ENCODE assay signal across 1 cellular context in genomic region chr2:219228745-219229374, GRCh38.
A peak's percentile ranks its signal among the peaks of the same experiment; 100 is the strongest.
TF ChIP-seq lines count a peak whose summit lies in the region.

No MANE protein-coding gene starts in this region.

TF ChIP-seq in HepG2, 621 proteins besides CTCF, POLR2A, EP300 and RAD21 (continued from another document and continues in another):
- TF ChIP-seq ZNF407 (CRISPR knock-in tag; IDR thresholded peaks at IDR 0.05; ENCODE audit: not compliant biosample characterization) (no peak), GTF3A (CRISPR knock-in tag; conservative IDR thresholded peaks at IDR 0.05) (no peak; the same call in 1 of the 2 replicates), RFX3 (CRISPR knock-in tag; IDR thresholded peaks at IDR 0.05) (no peak), ZNF562 (CRISPR knock-in tag; IDR thresholded peaks at IDR 0.05; ENCODE audit: borderline replicate concordance) (no peak), GATAD1 (CRISPR knock-in tag; IDR thresholded peaks at IDR 0.05) (no peak), SNAI1 (CRISPR knock-in tag; IDR thresholded peaks at IDR 0.05; ENCODE audit: borderline replicate concordance) (no peak), NR2C2 (CRISPR knock-in tag; IDR thresholded peaks at IDR 0.05; ENCODE audit: borderline replicate concordance) (no peak), ETS1 (CRISPR knock-in tag; IDR thresholded peaks at IDR 0.05) (no peak), YEATS4 (CRISPR knock-in tag; IDR thresholded peaks at IDR 0.05; ENCODE audit: borderline replicate concordance) (no peak), ZSCAN9 (CRISPR knock-in tag; IDR thresholded peaks at IDR 0.05; ENCODE audit: borderline replicate concordance) (no peak), JUNB (CRISPR knock-in tag; IDR thresholded peaks at IDR 0.05; ENCODE audit: borderline replicate concordance) (no peak), BRF2 (CRISPR knock-in tag; IDR thresholded peaks at IDR 0.05) (no peak), MEIS1 (CRISPR knock-in tag; IDR thresholded peaks at IDR 0.05; ENCODE audit: borderline replicate concordance) (0 out of 2 replicates have a peak, but pooled peaks have one; percentile 11), ELF1 (CRISPR knock-in tag; IDR thresholded peaks at IDR 0.05) (peak; percentile 20; the same call in 1 of the 2 replicates), TOE1 (CRISPR knock-in tag; IDR thresholded peaks at IDR 0.05) (no peak; the same call in 1 of the 2 replicates), MLX (CRISPR knock-in tag; IDR thresholded peaks at IDR 0.05) (no peak), SOX5 (CRISPR knock-in tag; IDR thresholded peaks at IDR 0.05; ENCODE audit: borderline replicate concordance) (no peak), ZIK1 (CRISPR knock-in tag; IDR thresholded peaks at IDR 0.05; ENCODE audit: borderline replicate concordance, low read depth) (peak; percentile 23; the same call in 1 of the 2 replicates), SETDB1 (CRISPR knock-in tag; IDR thresholded peaks at IDR 0.05; ENCODE audit: borderline replicate concordance) (no peak), ATF5 (CRISPR knock-in tag; IDR thresholded peaks at IDR 0.05; ENCODE audit: low read depth) (no peak), SNAPC2 (CRISPR knock-in tag; IDR thresholded peaks at IDR 0.05) (no peak), NRL (CRISPR knock-in tag; IDR thresholded peaks at IDR 0.05; ENCODE audit: borderline replicate concordance) (no peak), ZNF225 (CRISPR knock-in tag; IDR thresholded peaks at IDR 0.05) (no peak), ZFP41 (CRISPR knock-in tag; IDR thresholded peaks at IDR 0.05; ENCODE audit: borderline replicate concordance) (0 out of 2 replicates have a peak, but pooled peaks have one; percentile 21), ZNF766 (CRISPR knock-in tag; IDR thresholded peaks at IDR 0.05; ENCODE audit: borderline replicate concordance) (no peak), ZFY (CRISPR knock-in tag; IDR thresholded peaks at IDR 0.05) (no peak), JUN (CRISPR knock-in tag; IDR thresholded peaks at IDR 0.05) (no peak), THAP8 (CRISPR knock-in tag; IDR thresholded peaks at IDR 0.05; ENCODE audit: borderline replicate concordance) (0 out of 2 replicates have a peak, but pooled peaks have one; percentile 23), MXD3 (CRISPR knock-in tag; IDR thresholded peaks at IDR 0.05) (peak; percentile 9; the same call in 1 of the 2 replicates)
- TF ChIP-seq, protein P1, sequence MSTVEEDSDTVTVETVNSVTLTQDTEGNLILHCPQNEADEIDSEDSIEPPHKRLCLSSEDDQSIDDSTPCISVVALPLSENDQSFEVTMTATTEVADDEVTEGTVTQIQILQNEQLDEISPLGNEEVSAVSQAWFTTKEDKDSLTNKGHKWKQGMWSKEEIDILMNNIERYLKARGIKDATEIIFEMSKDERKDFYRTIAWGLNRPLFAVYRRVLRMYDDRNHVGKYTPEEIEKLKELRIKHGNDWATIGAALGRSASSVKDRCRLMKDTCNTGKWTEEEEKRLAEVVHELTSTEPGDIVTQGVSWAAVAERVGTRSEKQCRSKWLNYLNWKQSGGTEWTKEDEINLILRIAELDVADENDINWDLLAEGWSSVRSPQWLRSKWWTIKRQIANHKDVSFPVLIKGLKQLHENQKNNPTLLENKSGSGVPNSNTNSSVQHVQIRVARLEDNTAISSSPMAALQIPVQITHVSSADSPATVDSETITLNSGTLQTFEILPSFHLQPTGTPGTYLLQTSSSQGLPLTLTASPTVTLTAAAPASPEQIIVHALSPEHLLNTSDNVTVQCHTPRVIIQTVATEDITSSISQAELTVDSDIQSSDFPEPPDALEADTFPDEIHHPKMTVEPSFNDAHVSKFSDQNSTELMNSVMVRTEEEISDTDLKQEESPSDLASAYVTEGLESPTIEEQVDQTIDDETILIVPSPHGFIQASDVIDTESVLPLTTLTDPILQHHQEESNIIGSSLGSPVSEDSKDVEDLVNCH (CRISPR knock-in tag; IDR thresholded peaks at IDR 0.05), result no peak
- TF ChIP-seq, protein P2, sequence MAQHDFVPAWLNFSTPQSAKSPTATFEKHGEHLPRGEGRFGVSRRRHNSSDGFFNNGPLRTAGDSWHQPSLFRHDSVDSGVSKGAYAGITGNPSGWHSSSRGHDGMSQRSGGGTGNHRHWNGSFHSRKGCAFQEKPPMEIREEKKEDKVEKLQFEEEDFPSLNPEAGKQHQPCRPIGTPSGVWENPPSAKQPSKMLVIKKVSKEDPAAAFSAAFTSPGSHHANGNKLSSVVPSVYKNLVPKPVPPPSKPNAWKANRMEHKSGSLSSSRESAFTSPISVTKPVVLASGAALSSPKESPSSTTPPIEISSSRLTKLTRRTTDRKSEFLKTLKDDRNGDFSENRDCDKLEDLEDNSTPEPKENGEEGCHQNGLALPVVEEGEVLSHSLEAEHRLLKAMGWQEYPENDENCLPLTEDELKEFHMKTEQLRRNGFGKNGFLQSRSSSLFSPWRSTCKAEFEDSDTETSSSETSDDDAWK (CRISPR knock-in tag; IDR thresholded peaks at IDR 0.05), result no peak
- TF ChIP-seq, protein P3, sequence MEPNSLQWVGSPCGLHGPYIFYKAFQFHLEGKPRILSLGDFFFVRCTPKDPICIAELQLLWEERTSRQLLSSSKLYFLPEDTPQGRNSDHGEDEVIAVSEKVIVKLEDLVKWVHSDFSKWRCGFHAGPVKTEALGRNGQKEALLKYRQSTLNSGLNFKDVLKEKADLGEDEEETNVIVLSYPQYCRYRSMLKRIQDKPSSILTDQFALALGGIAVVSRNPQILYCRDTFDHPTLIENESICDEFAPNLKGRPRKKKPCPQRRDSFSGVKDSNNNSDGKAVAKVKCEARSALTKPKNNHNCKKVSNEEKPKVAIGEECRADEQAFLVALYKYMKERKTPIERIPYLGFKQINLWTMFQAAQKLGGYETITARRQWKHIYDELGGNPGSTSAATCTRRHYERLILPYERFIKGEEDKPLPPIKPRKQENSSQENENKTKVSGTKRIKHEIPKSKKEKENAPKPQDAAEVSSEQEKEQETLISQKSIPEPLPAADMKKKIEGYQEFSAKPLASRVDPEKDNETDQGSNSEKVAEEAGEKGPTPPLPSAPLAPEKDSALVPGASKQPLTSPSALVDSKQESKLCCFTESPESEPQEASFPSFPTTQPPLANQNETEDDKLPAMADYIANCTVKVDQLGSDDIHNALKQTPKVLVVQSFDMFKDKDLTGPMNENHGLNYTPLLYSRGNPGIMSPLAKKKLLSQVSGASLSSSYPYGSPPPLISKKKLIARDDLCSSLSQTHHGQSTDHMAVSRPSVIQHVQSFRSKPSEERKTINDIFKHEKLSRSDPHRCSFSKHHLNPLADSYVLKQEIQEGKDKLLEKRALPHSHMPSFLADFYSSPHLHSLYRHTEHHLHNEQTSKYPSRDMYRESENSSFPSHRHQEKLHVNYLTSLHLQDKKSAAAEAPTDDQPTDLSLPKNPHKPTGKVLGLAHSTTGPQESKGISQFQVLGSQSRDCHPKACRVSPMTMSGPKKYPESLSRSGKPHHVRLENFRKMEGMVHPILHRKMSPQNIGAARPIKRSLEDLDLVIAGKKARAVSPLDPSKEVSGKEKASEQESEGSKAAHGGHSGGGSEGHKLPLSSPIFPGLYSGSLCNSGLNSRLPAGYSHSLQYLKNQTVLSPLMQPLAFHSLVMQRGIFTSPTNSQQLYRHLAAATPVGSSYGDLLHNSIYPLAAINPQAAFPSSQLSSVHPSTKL (CRISPR knock-in tag; IDR thresholded peaks at IDR 0.05), result no peak
- TF ChIP-seq, protein P4, sequence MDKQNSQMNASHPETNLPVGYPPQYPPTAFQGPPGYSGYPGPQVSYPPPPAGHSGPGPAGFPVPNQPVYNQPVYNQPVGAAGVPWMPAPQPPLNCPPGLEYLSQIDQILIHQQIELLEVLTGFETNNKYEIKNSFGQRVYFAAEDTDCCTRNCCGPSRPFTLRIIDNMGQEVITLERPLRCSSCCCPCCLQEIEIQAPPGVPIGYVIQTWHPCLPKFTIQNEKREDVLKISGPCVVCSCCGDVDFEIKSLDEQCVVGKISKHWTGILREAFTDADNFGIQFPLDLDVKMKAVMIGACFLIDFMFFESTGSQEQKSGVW (CRISPR knock-in tag; IDR thresholded peaks at IDR 0.05; ENCODE audit: borderline replicate concordance), result no peak
